ENCODE assay signal across 2 cellular contexts in genomic region chr2:151292124-151292523, GRCh38.
A peak's percentile ranks its signal among the peaks of the same experiment; 100 is the strongest.
TF ChIP-seq lines count a peak whose summit lies in the region.

No MANE protein-coding gene starts in this region.

TF ChIP-seq in liver, 16 proteins besides CTCF, POLR2A, EP300 and RAD21:
- TF ChIP-seq HNF4A (conservative IDR thresholded peaks at IDR 0.05) (peak; percentile 69 to 71), GABPA (IDR thresholded peaks at IDR 0.05 in 1 of 2, conservative IDR thresholded peaks at IDR 0.05 in 1 of 2) (peak in 1 of 2 donors; percentile 23), EGR1 (IDR thresholded peaks at IDR 0.05; ENCODE audit: low read depth in 2 of 2) (peak in 1 of 2 donors; percentile 16), RXRA (IDR thresholded peaks at IDR 0.05) (peak; percentile 95 to 99), HNF4G (IDR thresholded peaks at IDR 0.05) (no peak), FOXA2 (IDR thresholded peaks at IDR 0.05) (peak; percentile 43), TAF1 (conservative IDR thresholded peaks at IDR 0.05) (no peak), FOXA1 (IDR thresholded peaks at IDR 0.05) (no peak), YY1 (IDR thresholded peaks at IDR 0.05) (peak; percentile 66), ATF3 (IDR thresholded peaks at IDR 0.05) (peak; percentile 34), JUND (IDR thresholded peaks at IDR 0.05) (peak; percentile 74 to 81), ZBTB33 (IDR thresholded peaks at IDR 0.05) (peak; percentile 33), NR2F2 (IDR thresholded peaks at IDR 0.05) (no peak), SP1 (IDR thresholded peaks at IDR 0.05) (peak; percentile 64)
- TF ChIP-seq, protein P1, sequence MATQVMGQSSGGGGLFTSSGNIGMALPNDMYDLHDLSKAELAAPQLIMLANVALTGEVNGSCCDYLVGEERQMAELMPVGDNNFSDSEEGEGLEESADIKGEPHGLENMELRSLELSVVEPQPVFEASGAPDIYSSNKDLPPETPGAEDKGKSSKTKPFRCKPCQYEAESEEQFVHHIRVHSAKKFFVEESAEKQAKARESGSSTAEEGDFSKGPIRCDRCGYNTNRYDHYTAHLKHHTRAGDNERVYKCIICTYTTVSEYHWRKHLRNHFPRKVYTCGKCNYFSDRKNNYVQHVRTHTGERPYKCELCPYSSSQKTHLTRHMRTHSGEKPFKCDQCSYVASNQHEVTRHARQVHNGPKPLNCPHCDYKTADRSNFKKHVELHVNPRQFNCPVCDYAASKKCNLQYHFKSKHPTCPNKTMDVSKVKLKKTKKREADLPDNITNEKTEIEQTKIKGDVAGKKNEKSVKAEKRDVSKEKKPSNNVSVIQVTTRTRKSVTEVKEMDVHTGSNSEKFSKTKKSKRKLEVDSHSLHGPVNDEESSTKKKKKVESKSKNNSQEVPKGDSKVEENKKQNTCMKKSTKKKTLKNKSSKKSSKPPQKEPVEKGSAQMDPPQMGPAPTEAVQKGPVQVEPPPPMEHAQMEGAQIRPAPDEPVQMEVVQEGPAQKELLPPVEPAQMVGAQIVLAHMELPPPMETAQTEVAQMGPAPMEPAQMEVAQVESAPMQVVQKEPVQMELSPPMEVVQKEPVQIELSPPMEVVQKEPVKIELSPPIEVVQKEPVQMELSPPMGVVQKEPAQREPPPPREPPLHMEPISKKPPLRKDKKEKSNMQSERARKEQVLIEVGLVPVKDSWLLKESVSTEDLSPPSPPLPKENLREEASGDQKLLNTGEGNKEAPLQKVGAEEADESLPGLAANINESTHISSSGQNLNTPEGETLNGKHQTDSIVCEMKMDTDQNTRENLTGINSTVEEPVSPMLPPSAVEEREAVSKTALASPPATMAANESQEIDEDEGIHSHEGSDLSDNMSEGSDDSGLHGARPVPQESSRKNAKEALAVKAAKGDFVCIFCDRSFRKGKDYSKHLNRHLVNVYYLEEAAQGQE (IDR thresholded peaks at IDR 0.05): no peak
- TF ChIP-seq, protein P2, sequence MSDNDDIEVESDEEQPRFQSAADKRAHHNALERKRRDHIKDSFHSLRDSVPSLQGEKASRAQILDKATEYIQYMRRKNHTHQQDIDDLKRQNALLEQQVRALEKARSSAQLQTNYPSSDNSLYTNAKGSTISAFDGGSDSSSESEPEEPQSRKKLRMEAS (IDR thresholded peaks at IDR 0.05): peak; percentile 39

TF ChIP-seq in HepG2, 621 proteins besides CTCF, POLR2A, EP300 and RAD21:
- TF ChIP-seq ZNF382 (CRISPR knock-in tag; IDR thresholded peaks at IDR 0.05; ENCODE audit: borderline replicate concordance): no peak
- TF ChIP-seq ZNF674 (CRISPR knock-in tag; IDR thresholded peaks at IDR 0.05; ENCODE audit: low read depth): no peak
- no peak for TF ChIP-seq ZBTB46 (CRISPR knock-in tag; IDR thresholded peaks at IDR 0.05; ENCODE audit: borderline replicate concordance)
- no peak for TF ChIP-seq MEF2D (CRISPR knock-in tag; IDR thresholded peaks at IDR 0.05)
- no peak for TF ChIP-seq POGK (CRISPR knock-in tag; conservative IDR thresholded peaks at IDR 0.05)
- no peak for TF ChIP-seq IKZF4 (CRISPR knock-in tag; IDR thresholded peaks at IDR 0.05; ENCODE audit: borderline replicate concordance, low read depth, not compliant biosample characterization)
- no peak for TF ChIP-seq YEATS4 (CRISPR knock-in tag; IDR thresholded peaks at IDR 0.05; ENCODE audit: borderline replicate concordance)
- TF ChIP-seq ZNF567 (CRISPR knock-in tag; IDR thresholded peaks at IDR 0.05; ENCODE audit: borderline replicate concordance): no peak
- TF ChIP-seq SNAPC2 (CRISPR knock-in tag; IDR thresholded peaks at IDR 0.05): no peak
- no peak for TF ChIP-seq TMF1 (CRISPR knock-in tag; IDR thresholded peaks at IDR 0.05; ENCODE audit: low read depth)
- TF ChIP-seq ZNF121 (CRISPR knock-in tag; IDR thresholded peaks at IDR 0.05): no peak
TF ChIP-seq in HepG2: peak in this region for 0.
